ENCODE assay signal across 7 cellular contexts in the genomic region with DNA sequence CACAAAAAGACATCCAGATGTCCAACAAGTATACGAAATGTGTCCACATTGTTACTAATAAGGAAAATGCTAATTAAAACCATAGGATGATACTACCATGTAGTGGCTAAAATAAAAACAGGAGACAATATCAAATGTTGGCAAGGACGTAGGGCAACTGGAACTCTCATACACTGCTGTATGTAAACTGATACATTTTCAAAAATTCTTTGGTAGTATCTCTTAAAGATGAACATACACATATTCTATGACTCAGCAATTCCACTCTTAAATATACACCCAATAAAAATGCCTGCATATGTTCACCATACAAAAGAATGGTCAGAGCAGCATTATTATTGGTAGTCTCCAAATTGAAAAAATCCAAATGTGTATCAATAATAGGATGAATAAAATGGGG. TPM values are rescaled to one million over a fixed set of nuclear protein-coding genes. Genes with fewer than 3 reads are reported as not detected.
"Had no signal": no experiment of that assay in that cellular context is flagged by ENCODE, and none has a peak within 500 bp of the region (broad histone marks: within the 10 kb centered on the region; RNA-seq: fewer than 3 reads in every experiment).

No MANE protein-coding gene starts in this region.

- H3K4me3 ChIP-seq: GM23338 had no signal

- H3K27ac ChIP-seq: HL-60 had no signal

- H2AFZ ChIP-seq: GM23338 had no signal

- DNase-seq: H9, HCEC 1CT, Kasumi-1, KG1 had no signal

- ATAC-seq: GM23338 had no signal

- H3K4me2 ChIP-seq: GM23338 had no signal

RNA-seq across cellular contexts. Expression of gene CCDC180, which starts 2.9 kb away (rescaled TPM):
- polyA plus RNA-seq: IgD-negative memory B cell had no signal
